Comparison of ENCODE assay signal across 8 cellular contexts in the genomic region with DNA sequence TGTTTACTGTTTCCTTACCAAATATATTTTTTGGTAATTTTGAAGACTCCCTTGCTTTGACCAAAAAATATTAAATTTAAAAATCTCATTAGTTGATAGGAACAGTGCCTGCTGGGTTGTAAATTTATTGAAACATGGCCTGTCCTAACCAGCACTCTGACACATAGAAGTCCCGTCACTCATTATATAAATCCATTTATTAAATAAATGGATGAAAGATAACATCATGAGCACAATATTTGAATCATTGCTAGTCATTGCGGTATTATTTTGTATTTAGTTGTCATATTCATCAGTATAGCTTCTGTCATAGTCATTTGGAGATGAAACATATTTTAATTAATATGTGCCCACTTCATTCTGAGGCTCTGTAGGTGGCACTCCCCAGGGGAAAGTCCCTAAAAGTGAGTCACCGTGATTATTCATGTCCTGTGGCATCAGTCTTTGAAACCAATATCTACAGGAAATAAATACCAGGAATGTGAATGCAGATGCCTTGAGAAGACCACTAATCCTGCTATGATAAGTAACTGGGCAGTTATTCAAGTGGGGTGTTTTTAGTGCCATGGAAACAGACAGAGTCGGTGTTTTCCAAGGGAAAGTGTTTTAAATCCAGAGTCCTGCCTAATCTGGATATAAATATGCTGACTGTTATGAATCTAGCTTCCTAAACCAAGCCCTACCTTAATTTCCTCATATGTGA.
DNase-seq lines count a peak whose midpoint lies in the region; ATAC-seq and TF ChIP-seq lines count a peak whose summit lies in the region.

No MANE protein-coding gene starts in this region.

- no peaks in the 10 kb centered on the region for H3K36me3 Mint-ChIP-seq in activated naive CD4-positive, alpha-beta T cell treated with anti-CD3 and anti-CD28 coated beads, Interleukin-2, amount 10 ng/mL, durations not matched to agents 7 days and 5 days

- H3K4me1 ChIP-seq in left lung, result peaks cover 0 to 23% of the 10 kb centered on the region in 2 donors
- H3K4me1 ChIP-seq in stomach smooth muscle (ENCODE audit: control insufficient read depth, insufficient read depth, low read length), result peaks cover 12% of the 10 kb centered on the region

- intact Hi-C loops in left lung (cut with DNase I), result loop anchor here (10.0 kb wide), 2 partner anchors 175 to 625 kb away; no protein-coding TSS in a partner anchor

- H3K27ac ChIP-seq in left lung (peak overlapping the region; percentile 36 to 62), stomach smooth muscle (ENCODE audit: low read length) (peak overlapping the region; percentile 25)

- H3K27me3 Mint-ChIP-seq in activated naive CD4-positive, alpha-beta T cell treated with anti-CD3 and anti-CD28 coated beads, Interleukin-2, amount 10 ng/mL, durations not matched to agents 7 days and 5 days, result no peaks in the 10 kb centered on the region

- peak; percentile 37 for ATAC-seq in HG03442 (IDR thresholded peaks at IDR 0.05; ENCODE audit: unreplicated experiment)
- peak; percentile 60 for ATAC-seq in left lung
- no peak for ATAC-seq in HG03520 (IDR thresholded peaks at IDR 0.05; ENCODE audit: unreplicated experiment)

- H3K4me3 Mint-ChIP-seq in activated naive CD4-positive, alpha-beta T cell treated with anti-CD3 and anti-CD28 coated beads, Interleukin-2, amount 10 ng/mL, durations not matched to agents 7 days and 5 days, result no peak overlapping the region

- H3K27me3 ChIP-seq in left lung (no peaks in the 10 kb centered on the region), stomach smooth muscle (ENCODE audit: control insufficient read depth in 1 of 2, insufficient read depth in 2 of 2, low read length in 2 of 2) (no peaks in the 10 kb centered on the region)

- H3K36me3 ChIP-seq in left lung, result no peaks in the 10 kb centered on the region
- H3K36me3 ChIP-seq in stomach smooth muscle (ENCODE audit: control insufficient read depth in 2 of 2, insufficient read depth in 2 of 2, low read length in 2 of 2), result no peaks in the 10 kb centered on the region

- no peak overlapping the region for H3K9ac ChIP-seq in stomach smooth muscle (ENCODE audit: low read length in 2 of 2)

- CTCF ChIA-PET in activated naive CD4-positive, alpha-beta T cell treated with anti-CD3 and anti-CD28 coated beads, Interleukin-2, amount 10 ng/mL, durations not matched to agents 7 days and 5 days (lab: Charles Lee), result interaction anchor here (1.1 to 1.4 kb wide), 2 partner anchors 176 to 290 kb away, joined by 3 to 9 read pairs; no protein-coding TSS in a partner anchor

- no peak for TF ChIP-seq CTCF in AG09309 (IDR thresholded peaks at IDR 0.05; ENCODE audit: control insufficient read depth, insufficient read depth, low read depth, low read length, missing control alignments)
- no peak for TF ChIP-seq CTCF in left lung (IDR thresholded peaks at IDR 0.05)

- DNase-seq in AG09309 (ENCODE audit: low read depth), result peak; percentile 93
- DNase-seq in activated naive CD4-positive, alpha-beta T cell treated with anti-CD3 and anti-CD28 coated beads, Interleukin-2, amount 10 ng/mL, durations not matched to agents 7 days and 5 days, result peak; percentile 23
- DNase-seq in left lung, result no peak
- DNase-seq in NAMALWA (ENCODE audit: low spot score), result no peak
- DNase-seq in GM19238 (ENCODE audit: insufficient read length, low spot score), result no peak

- H3K4me1 Mint-ChIP-seq in activated naive CD4-positive, alpha-beta T cell treated with anti-CD3 and anti-CD28 coated beads, Interleukin-2, amount 10 ng/mL, durations not matched to agents 7 days and 5 days, result peaks cover 23% of the 10 kb centered on the region

- no peaks in the 10 kb centered on the region for H3K9me3 Mint-ChIP-seq in activated naive CD4-positive, alpha-beta T cell treated with anti-CD3 and anti-CD28 coated beads, Interleukin-2, amount 10 ng/mL, durations not matched to agents 7 days and 5 days

- no peak overlapping the region for H3K4me3 ChIP-seq in AG09309 (ENCODE audit: control insufficient read depth, low read depth, low read length)
- H3K4me3 ChIP-seq in left lung, result no peak overlapping the region
- H3K4me3 ChIP-seq in stomach smooth muscle (ENCODE audit: low read length in 2 of 2), result peak overlapping the region; percentile 2 to 40

- H3K9me3 ChIP-seq in left lung (no peaks in the 10 kb centered on the region), stomach smooth muscle (ENCODE audit: control insufficient read depth in 2 of 2, low read length in 2 of 2) (no peaks in the 10 kb centered on the region)

- no peak overlapping the region for H3K27ac Mint-ChIP-seq in activated naive CD4-positive, alpha-beta T cell treated with anti-CD3 and anti-CD28 coated beads, Interleukin-2, amount 10 ng/mL, durations not matched to agents 7 days and 5 days

Comparison
In these comparisons a context has a peak if more than half of its experiments do, and no peak if none do; other contexts are left out.
1. DNase-seq: peak in AG09309 (single experiment) and activated naive CD4-positive, alpha-beta T cell treated with anti-CD3 and anti-CD28 coated beads, Interleukin-2, amount 10 ng/mL, durations not matched to agents 7 days and 5 days (single experiment); none in left lung (0 of 2), NAMALWA (single experiment) and GM19238 (single experiment).
2. H3K4me3 ChIP-seq: peak in stomach smooth muscle (2 of 2); none in AG09309 (single experiment) and left lung (0 of 2).